1 cellular context compared by ENCODE assay signal in genomic region chr20:47411161-47411560, GRCh38.
TF ChIP-seq lines count a peak whose summit lies in the region.

No MANE protein-coding gene starts in this region.

TF ChIP-seq in H1, 55 proteins besides CTCF, POLR2A, EP300 and RAD21:
- TF ChIP-seq HDAC6 (IDR thresholded peaks at IDR 0.05; ENCODE audit: low read depth, low read length): no peak
